ENCODE assay signal across 9 cellular contexts in genomic region chr1:107480548-107480947, GRCh38.
A peak's percentile ranks its signal among the peaks of the same experiment; 100 is the strongest.
DNase-seq lines count a peak whose midpoint lies in the region; ATAC-seq, FAIRE-seq and TF ChIP-seq lines count a peak whose summit lies in the region.
"Had no signal": no experiment of that assay in that cellular context is flagged by ENCODE, and none has a peak within 500 bp of the region (broad histone marks: within the 10 kb centered on the region; RNA-seq: fewer than 3 reads in every experiment).

No MANE protein-coding gene starts in this region.

- H2BK20ac ChIP-seq in H9 (ENCODE audit: low read depth, low read length, poor library complexity, severe bottlenecking): no peak overlapping the region

- no peak overlapping the region for H3K56ac ChIP-seq in H9 (ENCODE audit: insufficient read length, low read depth, low read length)

- H3K27ac ChIP-seq in transverse colon (no peak overlapping the region), mesenchymal stem cell (ENCODE audit: low read length, poor library complexity, severe bottlenecking) (no peak overlapping the region), H9 (ENCODE audit: insufficient read length, low read depth, low read length) (no peak overlapping the region)

- no peak overlapping the region for H3K4me2 ChIP-seq in mesenchymal stem cell (ENCODE audit: low read length, poor library complexity, severe bottlenecking)
- no peak overlapping the region for H3K4me2 ChIP-seq in H9 (ENCODE audit: insufficient read depth, insufficient read length, low read length)

- H2AK5ac ChIP-seq in mesenchymal stem cell (ENCODE audit: low read length, severe bottlenecking) (no peak overlapping the region), H9 (ENCODE audit: insufficient read length, low read length) (no peak overlapping the region)

- ATAC-seq in activated CD4-positive, alpha-beta T cell treated with anti-CD3 and anti-CD28 coated beads for 36 hours: peak; percentile 16
- peak; percentile 75 for ATAC-seq in HG03135 (IDR thresholded peaks at IDR 0.05; ENCODE audit: unreplicated experiment)

- no peak overlapping the region for H2BK5ac ChIP-seq in mesenchymal stem cell (ENCODE audit: low read depth, low read length, poor library complexity, severe bottlenecking)
- H2BK5ac ChIP-seq in H9 (ENCODE audit: insufficient read length, low read length): no peak overlapping the region

- no peak overlapping the region for H2AFZ ChIP-seq in mesenchymal stem cell (ENCODE audit: low read depth, low read length)
- no peak overlapping the region for H2AFZ ChIP-seq in H9 (ENCODE audit: low read length)

- H3T11ph ChIP-seq in H9 (ENCODE audit: low read length): no peak overlapping the region

- H3K9me3 ChIP-seq in transverse colon (no peaks in the 10 kb centered on the region), mesenchymal stem cell (ENCODE audit: control insufficient read depth, low read length) (no peaks in the 10 kb centered on the region), H9 (ENCODE audit: control insufficient read depth, low read depth, low read length) (no peaks in the 10 kb centered on the region)

- H3K79me2 ChIP-seq in H9 (ENCODE audit: insufficient read depth, low read length): no peaks in the 10 kb centered on the region

- WGBS in transverse colon (ENCODE audit: low coverage in 1 of 2), 2 donors: 37 to 100% methylated on average over 1 to 19 of the region's 27 CpGs
- WGBS in mesenchymal stem cell: 91% methylated on average over 27 of the region's 27 CpGs
- no CpG with 5 or more reads among the region's 27 CpGs for WGBS in H9 (ENCODE audit: extremely low coverage, insufficient read length, low lambda C conversion rate)

- CTCF ChIA-PET in activated CD4-positive, alpha-beta T cell treated with anti-CD3 and anti-CD28 coated beads for 36 hours (lab: Charles Lee): no interaction called here

- H2BK120ac ChIP-seq in mesenchymal stem cell (ENCODE audit: low read depth, low read length): no peak overlapping the region
- no peak overlapping the region for H2BK120ac ChIP-seq in H9 (ENCODE audit: low read depth, low read length, poor library complexity, severe bottlenecking)

- TF ChIP-seq POLR2A in transverse colon (IDR thresholded peaks at IDR 0.05): no peak

- POLR2A ChIA-PET in activated CD4-positive, alpha-beta T cell treated with anti-CD3 and anti-CD28 coated beads for 36 hours (lab: Charles Lee): no interaction called here

- H4K8ac ChIP-seq in mesenchymal stem cell (ENCODE audit: low read length): no peak overlapping the region
- H4K8ac ChIP-seq in H9 (replicated peaks; ENCODE audit: insufficient read length, low read depth, low read length): no peak overlapping the region

- H3K4ac ChIP-seq in mesenchymal stem cell (ENCODE audit: low read depth in 1 of 2, low read length in 2 of 2) (no peak overlapping the region), H9 (ENCODE audit: low read depth, low read length) (no peak overlapping the region)

- H3K36me3 ChIP-seq in transverse colon (no peaks in the 10 kb centered on the region), mesenchymal stem cell (ENCODE audit: control insufficient read depth in 1 of 2, insufficient read depth in 2 of 2, low read depth in 1 of 2, low read length in 2 of 2) (no peaks in the 10 kb centered on the region)

- H3K9ac ChIP-seq in mesenchymal stem cell (ENCODE audit: low read length): no peak overlapping the region
- H3K9ac ChIP-seq in H9 (ENCODE audit: extremely low read depth, insufficient read length, low read length): no peak overlapping the region

- intact Hi-C loops in activated CD4-positive, alpha-beta T cell treated with anti-CD3 and anti-CD28 coated beads for 36 hours (cut with DNase I, micrococcal nuclease): no loop called here
- intact Hi-C loops in transverse colon (cut with DNase I; ENCODE audit: low total_unique reads): no loop called here

- H3K23ac ChIP-seq in mesenchymal stem cell (ENCODE audit: low read length in 2 of 2) (no peak overlapping the region), H9 (ENCODE audit: insufficient read length, low read depth, low read length) (no peak overlapping the region)

- FAIRE-seq in HTR-8/SVneo (lab: Jason Lieb, UNC): no peak

- H3K23me2 ChIP-seq in H9 (ENCODE audit: insufficient read length, low read depth, low read length, poor library complexity, severe bottlenecking): no peaks in the 10 kb centered on the region

- H3K9me3 Mint-ChIP-seq in activated CD4-positive, alpha-beta T cell treated with anti-CD3 and anti-CD28 coated beads for 36 hours (ENCODE audit: low read depth): no peaks in the 10 kb centered on the region
- H3K9me3 Mint-ChIP-seq in H9: no peaks in the 10 kb centered on the region

- peak; percentile 12 for DNase-seq in activated CD4-positive, alpha-beta T cell treated with anti-CD3 and anti-CD28 coated beads for 36 hours
- DNase-seq in activated CD4-positive, alpha-beta T cell treated with anti-CD3 and anti-CD28 coated beads, Interleukin-2, amount 50 U/mL, for 48 hours: no peak
- DNase-seq in foreskin fibroblast: peak; percentile 19 to 57
- DNase-seq in transverse colon: peak; percentile 42
- DNase-seq in mesenchymal stem cell: no peak
- no peak for DNase-seq in H9
- no peak for DNase-seq in HTR-8/SVneo (ENCODE audit: insufficient read length, low spot score)

- peaks cover 34% of the 10 kb centered on the region for H3K27me3 Mint-ChIP-seq in activated CD4-positive, alpha-beta T cell treated with anti-CD3 and anti-CD28 coated beads for 36 hours
- H3K27me3 Mint-ChIP-seq in H9 (ENCODE audit: low read depth): no peaks in the 10 kb centered on the region

- H3K27me3 ChIP-seq in transverse colon (peaks cover 7% of the 10 kb centered on the region), mesenchymal stem cell (ENCODE audit: control insufficient read depth in 1 of 2, insufficient read depth in 1 of 2, low read length in 2 of 2) (no peaks in the 10 kb centered on the region), H9 (ENCODE audit: insufficient read depth, low read length) (no peaks in the 10 kb centered on the region)

- H3K18ac ChIP-seq in mesenchymal stem cell (ENCODE audit: low read depth in 1 of 2, low read length in 2 of 2) (no peak overlapping the region), H9 (ENCODE audit: insufficient read length, low read depth, low read length) (no peak overlapping the region)

- peaks cover 7% of the 10 kb centered on the region for H3K4me1 Mint-ChIP-seq in activated CD4-positive, alpha-beta T cell treated with anti-CD3 and anti-CD28 coated beads for 36 hours
- peaks cover 1 to 8% of the 10 kb centered on the region in 2 experiments for H3K4me1 Mint-ChIP-seq in H9

- no peak overlapping the region for H2BK12ac ChIP-seq in mesenchymal stem cell (ENCODE audit: low read length in 2 of 2)
- H2BK12ac ChIP-seq in H9 (ENCODE audit: insufficient read length, low read depth, low read length): no peak overlapping the region

- H2BK15ac ChIP-seq in mesenchymal stem cell (ENCODE audit: low read depth, poor library complexity, severe bottlenecking) (no peak overlapping the region), H9 (ENCODE audit: low read depth, low read length) (no peak overlapping the region)

- no peak overlapping the region for H3K14ac ChIP-seq in mesenchymal stem cell (ENCODE audit: low read length in 2 of 2)
- H3K14ac ChIP-seq in H9 (ENCODE audit: insufficient read depth, low read length): no peak overlapping the region

- H4K20me1 ChIP-seq in H9 (ENCODE audit: control insufficient read depth, insufficient read depth, insufficient read length): no peaks in the 10 kb centered on the region

- no peak overlapping the region for H3K27ac Mint-ChIP-seq in activated CD4-positive, alpha-beta T cell treated with anti-CD3 and anti-CD28 coated beads for 36 hours
- no peak overlapping the region for H3K27ac Mint-ChIP-seq in H9

- no peak for TF ChIP-seq EP300 in transverse colon (IDR thresholded peaks at IDR 0.05; ENCODE audit: low read depth)

- in situ Hi-C loops in transverse colon (cut with MboI; ENCODE audit: low pct_ligation_motif_present in 1 of 4, low pct_unique_long_range_greater_than_20kb in 1 of 4, low sequenced_read_pairs in 3 of 4): no loop called here

- no peak overlapping the region for H3K4me3 Mint-ChIP-seq in activated CD4-positive, alpha-beta T cell treated with anti-CD3 and anti-CD28 coated beads for 36 hours
- H3K4me3 Mint-ChIP-seq in H9: no peak overlapping the region

- H4K91ac ChIP-seq in mesenchymal stem cell (ENCODE audit: low read length) (no peak overlapping the region), H9 (ENCODE audit: insufficient read length, low read depth, low read length) (no peak overlapping the region)

- no peak for TF ChIP-seq CTCF in foreskin fibroblast (IDR thresholded peaks at IDR 0.05; ENCODE audit: low read depth, low read length)
- TF ChIP-seq CTCF in transverse colon (IDR thresholded peaks at IDR 0.05): no peak
- no peak for TF ChIP-seq CTCF in H9 (conservative IDR thresholded peaks at IDR 0.05)

- H3K4me1 ChIP-seq in transverse colon (no peaks in the 10 kb centered on the region), mesenchymal stem cell (ENCODE audit: control insufficient read depth, insufficient read depth, low read depth, low read length) (no peaks in the 10 kb centered on the region), H9 (ENCODE audit: insufficient read depth, low read length) (no peaks in the 10 kb centered on the region)

- peak overlapping the region in 1 of 2 donors; percentile 3 for H3K4me3 ChIP-seq in foreskin fibroblast (ENCODE audit: low read depth in 1 of 2, low read length in 2 of 2)
- no peak overlapping the region for H3K4me3 ChIP-seq in transverse colon
- peak overlapping the region in 1 of 2 experiments; percentile 7 for H3K4me3 ChIP-seq in mesenchymal stem cell (ENCODE audit: insufficient read depth in 1 of 2, low read depth in 1 of 2, low read length in 2 of 2)
- H3K4me3 ChIP-seq: lung had no signal

- H3K36me3 Mint-ChIP-seq in activated CD4-positive, alpha-beta T cell treated with anti-CD3 and anti-CD28 coated beads for 36 hours (ENCODE audit: low read depth): no peaks in the 10 kb centered on the region
- no peaks in the 10 kb centered on the region for H3K36me3 Mint-ChIP-seq in H9 (ENCODE audit: insufficient read depth in 1 of 3, low read depth in 3 of 3)

- H3K79me1 ChIP-seq in mesenchymal stem cell (replicated peaks; ENCODE audit: low read length, poor library complexity, severe bottlenecking) (no peaks in the 10 kb centered on the region), H9 (ENCODE audit: insufficient read depth, low read depth, low read length, poor library complexity, severe bottlenecking) (no peaks in the 10 kb centered on the region)

- no peak overlapping the region for H4K5ac ChIP-seq in H9 (ENCODE audit: insufficient read length, low read depth, low read length)

Comparison
In these comparisons a context has a peak if more than half of its experiments do, and no peak if none do; other contexts are left out.
1. DNase-seq: peak in activated CD4-positive, alpha-beta T cell treated with anti-CD3 and anti-CD28 coated beads for 36 hours (single experiment), foreskin fibroblast (2 of 2) and transverse colon (single experiment); none in activated CD4-positive, alpha-beta T cell treated with anti-CD3 and anti-CD28 coated beads, Interleukin-2, amount 50 U/mL, for 48 hours (0 of 2), mesenchymal stem cell (single experiment), H9 (single experiment) and HTR-8/SVneo (single experiment).